In genomic region chr1:174105086-174105485, GRCh38 we compare ENCODE assay signal across 40 cellular contexts.
"Had no signal": no experiment of that assay in that cellular context is flagged by ENCODE, and none has a peak within 500 bp of the region (broad histone marks: within the 10 kb centered on the region; RNA-seq: fewer than 3 reads in every experiment).

No MANE protein-coding gene starts in this region.

- H3K27me3 Mint-ChIP-seq: activated T-cell treated with anti-CD3 and anti-CD28 coated beads, Interleukin-2, amount 50 U/mL, for 24 hours had no signal

- H3K4me3 ChIP-seq: adrenal gland, ascending aorta, body of pancreas, breast epithelium, cardiac muscle cell had no signal

- H3K27me3 ChIP-seq: adrenal gland, ascending aorta, body of pancreas, brain microvascular endothelial cell, breast epithelium had no signal

- H3K36me3 Mint-ChIP-seq: activated naive CD4-positive, alpha-beta T cell treated with anti-CD3 and anti-CD28 coated beads, Interleukin-2, amount 10 ng/mL, durations not matched to agents 7 days and 5 days; activated naive CD4-positive, alpha-beta T cell treated with anti-CD3 and anti-CD28 coated beads, Interleukin-2, amount 50 U/mL, for 24 hours; activated naive CD4-positive, alpha-beta T cell treated with anti-CD3 and anti-CD28 coated beads, Interleukin-2, amount 50 U/mL, for 72 hours; activated naive CD8-positive, alpha-beta T cell; activated naive CD8-positive, alpha-beta T cell treated with anti-CD3 and anti-CD28 coated beads for 36 hours; activated naive CD8-positive, alpha-beta T cell treated with anti-CD3 and anti-CD28 coated beads, Interleukin-2, amount 10 ng/mL, durations not matched to agents 7 days and 5 days; brain had no signal

- H3K9me3 Mint-ChIP-seq: activated naive CD4-positive, alpha-beta T cell treated with anti-CD3 and anti-CD28 coated beads for 36 hours; activated naive CD4-positive, alpha-beta T cell treated with anti-CD3 and anti-CD28 coated beads, Interleukin-2, amount 10 ng/mL, durations not matched to agents 7 days and 5 days; activated naive CD4-positive, alpha-beta T cell treated with anti-CD3 and anti-CD28 coated beads, Interleukin-2, amount 50 U/mL, for 24 hours; activated naive CD4-positive, alpha-beta T cell treated with anti-CD3 and anti-CD28 coated beads, Interleukin-2, amount 50 U/mL, for 72 hours; activated naive CD8-positive, alpha-beta T cell treated with anti-CD3 and anti-CD28 coated beads for 36 hours; activated naive CD8-positive, alpha-beta T cell treated with anti-CD3 and anti-CD28 coated beads, Interleukin-2, amount 10 ng/mL, durations not matched to agents 7 days and 5 days; activated naive CD8-positive, alpha-beta T cell treated with anti-CD3 and anti-CD28 coated beads, Interleukin-2, amount 50 U/mL, for 24 hours; activated T-cell treated with anti-CD3 and anti-CD28 coated beads, Interleukin-2, amount 50 U/mL, for 24 hours; activated T-cell treated with anti-CD3 and anti-CD28 coated beads, Interleukin-2, amount 50 U/mL, for 4 hours; activated T-cell treated with anti-CD3 and anti-CD28 coated beads, Interleukin-2, amount 50 U/mL, for 72 hours; activated T-helper 1 cell treated with anti-CD3 and anti-CD28 coated beads, Interleukin-12 subunit alpha, Interleukin-12 subunit beta, Interleukin-2, Interleukin-4 antibody, amounts not matched to agents 30 ng/mL and 10 ng/mL and 1 ng/mL, durations not matched to agents 14 hours and 24 hours and 36 hours; activated T-helper 17 cell treated with anti-CD3 and anti-CD28 coated beads, Interleukin-2, amount 50 U/mL, for 72 hours; activated T-helper 2 cell treated with anti-CD3 and anti-CD28 coated beads, Interferon-gamma antibody, Interleukin-2, Interleukin-4, amounts not matched to agents 10 μg/mL and 5 μg/mL and 100 μg/mL, durations not matched to agents 14 hours and 24 hours and 36 hours; brain; central memory CD8-positive, alpha-beta T cell had no signal

- H3K27ac Mint-ChIP-seq: activated naive CD4-positive, alpha-beta T cell treated with anti-CD3 and anti-CD28 coated beads for 36 hours; activated naive CD4-positive, alpha-beta T cell treated with anti-CD3 and anti-CD28 coated beads, Interleukin-2, amount 10 ng/mL, durations not matched to agents 7 days and 5 days; activated naive CD4-positive, alpha-beta T cell treated with anti-CD3 and anti-CD28 coated beads, Interleukin-2, amount 50 U/mL, for 24 hours; activated naive CD8-positive, alpha-beta T cell; activated naive CD8-positive, alpha-beta T cell treated with anti-CD3 and anti-CD28 coated beads for 36 hours; activated naive CD8-positive, alpha-beta T cell treated with anti-CD3 and anti-CD28 coated beads, Interleukin-2, amount 10 ng/mL, durations not matched to agents 7 days and 5 days; activated naive CD8-positive, alpha-beta T cell treated with anti-CD3 and anti-CD28 coated beads, Interleukin-2, amount 50 U/mL, for 24 hours; activated T-cell treated with anti-CD3 and anti-CD28 coated beads, Interleukin-2, amount 50 U/mL, for 24 hours; activated T-cell treated with anti-CD3 and anti-CD28 coated beads, Interleukin-2, amount 50 U/mL, for 72 hours; activated T-helper 1 cell treated with anti-CD3 and anti-CD28 coated beads, Interleukin-12 subunit alpha, Interleukin-12 subunit beta, Interleukin-2, Interleukin-4 antibody, amounts not matched to agents 30 ng/mL and 10 ng/mL and 1 ng/mL, durations not matched to agents 14 hours and 24 hours and 36 hours; activated T-helper 17 cell treated with anti-CD3 and anti-CD28 coated beads, Interleukin-2, amount 50 U/mL, for 72 hours; activated T-helper 2 cell treated with anti-CD3 and anti-CD28 coated beads, Interferon-gamma antibody, Interleukin-2, Interleukin-4, amounts not matched to agents 10 μg/mL and 5 μg/mL and 100 μg/mL, durations not matched to agents 14 hours and 24 hours and 36 hours; brain had no signal

- H3K27ac ChIP-seq: adrenal gland, ascending aorta, body of pancreas, brain microvascular endothelial cell, breast epithelium, cardiac muscle cell had no signal

- H3K36me3 ChIP-seq: adrenal gland, ascending aorta, brain microvascular endothelial cell, breast epithelium, cardiac muscle cell had no signal

- H3K4me1 ChIP-seq: adrenal gland, ascending aorta, body of pancreas, breast epithelium had no signal

- H3K4me3 Mint-ChIP-seq: activated naive CD4-positive, alpha-beta T cell treated with anti-CD3 and anti-CD28 coated beads for 36 hours; activated naive CD4-positive, alpha-beta T cell treated with anti-CD3 and anti-CD28 coated beads, Interleukin-2, amount 10 ng/mL, durations not matched to agents 7 days and 5 days; activated naive CD4-positive, alpha-beta T cell treated with anti-CD3 and anti-CD28 coated beads, Interleukin-2, amount 50 U/mL, for 24 hours; activated naive CD8-positive, alpha-beta T cell; activated naive CD8-positive, alpha-beta T cell treated with anti-CD3 and anti-CD28 coated beads for 36 hours; activated naive CD8-positive, alpha-beta T cell treated with anti-CD3 and anti-CD28 coated beads, Interleukin-2, amount 10 ng/mL, durations not matched to agents 7 days and 5 days; activated naive CD8-positive, alpha-beta T cell treated with anti-CD3 and anti-CD28 coated beads, Interleukin-2, amount 50 U/mL, for 24 hours; activated T-cell treated with anti-CD3 and anti-CD28 coated beads, Interleukin-2, amount 50 U/mL, for 24 hours; activated T-cell treated with anti-CD3 and anti-CD28 coated beads, Interleukin-2, amount 50 U/mL, for 4 hours; activated T-cell treated with anti-CD3 and anti-CD28 coated beads, Interleukin-2, amount 50 U/mL, for 72 hours; activated T-helper 1 cell treated with anti-CD3 and anti-CD28 coated beads, Interleukin-12 subunit alpha, Interleukin-12 subunit beta, Interleukin-2, Interleukin-4 antibody, amounts not matched to agents 30 ng/mL and 10 ng/mL and 1 ng/mL, durations not matched to agents 14 hours and 24 hours and 36 hours; activated T-helper 17 cell treated with anti-CD3 and anti-CD28 coated beads, Interleukin-2, amount 50 U/mL, for 72 hours; brain; central memory CD8-positive, alpha-beta T cell had no signal

- H3K4me1 Mint-ChIP-seq: activated naive CD4-positive, alpha-beta T cell treated with anti-CD3 and anti-CD28 coated beads, Interleukin-2, amount 10 ng/mL, durations not matched to agents 7 days and 5 days; activated naive CD4-positive, alpha-beta T cell treated with anti-CD3 and anti-CD28 coated beads, Interleukin-2, amount 50 U/mL, for 24 hours; activated naive CD8-positive, alpha-beta T cell treated with anti-CD3 and anti-CD28 coated beads for 36 hours; activated naive CD8-positive, alpha-beta T cell treated with anti-CD3 and anti-CD28 coated beads, Interleukin-2, amount 50 U/mL, for 24 hours; activated T-helper 17 cell treated with anti-CD3 and anti-CD28 coated beads, Interleukin-2, amount 50 U/mL, for 72 hours; brain; central memory CD8-positive, alpha-beta T cell had no signal

- H3K9me3 ChIP-seq: adrenal gland, ascending aorta, body of pancreas, breast epithelium had no signal

- ATAC-seq: activated naive CD4-positive, alpha-beta T cell treated with anti-CD3 and anti-CD28 coated beads, Interleukin-2, amount 50 U/mL, for 72 hours; activated naive CD8-positive, alpha-beta T cell treated with anti-CD3 and anti-CD28 coated beads, Interleukin-2, amount 50 U/mL, for 24 hours; activated T-cell treated with anti-CD3 and anti-CD28 coated beads, Interleukin-2, amount 50 U/mL, for 4 hours; activated T-cell treated with anti-CD3 and anti-CD28 coated beads, Interleukin-2, amount 50 U/mL, for 72 hours; activated T-helper 17 cell treated with anti-CD3 and anti-CD28 coated beads, Interleukin-2, amount 50 U/mL, for 72 hours; body of pancreas had no signal

- DNase-seq: activated effector memory CD4-positive, alpha-beta T cell treated with anti-CD3 and anti-CD28 coated beads, Interleukin-2, amount 50 U/mL, for 16 hours; activated effector memory CD4-positive, alpha-beta T cell treated with Interleukin-2 at 50 U/mL for 16 hours; activated gamma-delta T cell; activated gamma-delta T cell treated with Interleukin-2 at 50 U/mL for 16 hours; activated naive CD4-positive, alpha-beta T cell; activated naive CD4-positive, alpha-beta T cell treated with anti-CD3 and anti-CD28 coated beads for 36 hours; activated naive CD4-positive, alpha-beta T cell treated with anti-CD3 and anti-CD28 coated beads, Interleukin-2, amount 10 ng/mL, durations not matched to agents 7 days and 5 days; activated naive CD4-positive, alpha-beta T cell treated with anti-CD3 and anti-CD28 coated beads, Interleukin-2, amount 50 U/mL, for 16 hours; activated naive CD4-positive, alpha-beta T cell treated with Interleukin-2 at 50 U/mL for 16 hours; activated naive CD8-positive, alpha-beta T cell treated with anti-CD3 and anti-CD28 coated beads for 36 hours; activated naive CD8-positive, alpha-beta T cell treated with anti-CD3 and anti-CD28 coated beads, Interleukin-2, amount 10 ng/mL, durations not matched to agents 7 days and 5 days; activated naive CD8-positive, alpha-beta T cell treated with anti-CD3 and anti-CD28 coated beads, Interleukin-2, amount 50 U/mL, for 24 hours; activated T-cell treated with anti-CD3 and anti-CD28 coated beads, Interleukin-2, amount 50 U/mL, for 24 hours; activated T-cell treated with anti-CD3 and anti-CD28 coated beads, Interleukin-2, amount 50 U/mL, for 4 hours; activated T-cell treated with anti-CD3 and anti-CD28 coated beads, Interleukin-2, amount 50 U/mL, for 48 hours; activated T-cell treated with anti-CD3 and anti-CD28 coated beads, Interleukin-2, amount 50 U/mL, for 72 hours; adrenal gland; amniotic stem cell; amygdala; anterior cingulate cortex; aorta; body of pancreas; brain microvascular endothelial cell; caudate nucleus; central memory CD4-positive, alpha-beta T cell; cerebellar nuclear complex had no signal

- FAIRE-seq: astrocyte, bronchial epithelial cell, colon had no signal
